8 cellular contexts compared by ENCODE assay signal in genomic region chr3:125310623-125311076, GRCh38.
A peak's percentile ranks its signal among the peaks of the same experiment; 100 is the strongest.
DNase-seq lines count a peak whose midpoint lies in the region; ATAC-seq, FAIRE-seq and TF ChIP-seq lines count a peak whose summit lies in the region.

No MANE protein-coding gene starts in this region.

- TF ChIP-seq RAD21 in K562 (CRISPR knock-in tag; conservative IDR thresholded peaks at IDR 0.05 in 1 of 2, IDR thresholded peaks at IDR 0.05 in 1 of 2) = no peak

- H3K9ac ChIP-seq in K562 (ENCODE audit: insufficient read depth in 1 of 2, low read depth in 2 of 2, low read length in 2 of 2) = peak overlapping the region; percentile 42 to 82; a peak in 3 of 4 replicates

- peak overlapping the region; percentile 63; the same call in 1 of the 2 replicates for H2AFZ ChIP-seq in K562 (ENCODE audit: low read depth, low read length)

- H3K4me1 ChIP-seq in K562 (replicated peaks in 1 of 2; ENCODE audit: control insufficient read depth in 2 of 2, insufficient read depth in 2 of 2, low read length in 2 of 2) = peaks cover 0 to 3% of the 10 kb centered on the region in 2 experiments; a peak in 1 of 5 replicates

- H4K20me1 ChIP-seq in K562 (replicated peaks; ENCODE audit: control insufficient read depth, insufficient read depth, low read length) = no peaks in the 10 kb centered on the region

- H3K27me3 ChIP-seq in K562 (ENCODE audit: control insufficient read depth in 2 of 2, insufficient read depth in 2 of 2, low read length in 2 of 2) = no peaks in the 10 kb centered on the region

- H3K4me3 ChIP-seq in K562 = peak overlapping the region; percentile 27

- no TSS peak for BruUV-seq in K562 (replicated peaks; lab: Mats Ljungman, UMichigan)

- H3K9me3 Mint-ChIP-seq in T-helper 1 cell treated with Interleukin-12 subunit alpha and Interleukin-12 subunit beta and Interleukin-4 antibody, amounts not matched to agents 30 μg/mL and 1 μg/mL, for 36 hours = no peaks in the 10 kb centered on the region

- H3K36me3 Mint-ChIP-seq in T-helper 1 cell treated with Interleukin-12 subunit alpha and Interleukin-12 subunit beta and Interleukin-4 antibody, amounts not matched to agents 30 μg/mL and 1 μg/mL, for 36 hours (ENCODE audit: low read depth) = peaks cover 40% of the 10 kb centered on the region

- H3K4me3 Mint-ChIP-seq in T-helper 1 cell treated with Interleukin-12 subunit alpha and Interleukin-12 subunit beta and Interleukin-4 antibody, amounts not matched to agents 30 μg/mL and 1 μg/mL, for 36 hours = peak overlapping the region; percentile 89

- peak overlapping the region; percentile 96 for H3K27ac Mint-ChIP-seq in T-helper 1 cell treated with Interleukin-12 subunit alpha and Interleukin-12 subunit beta and Interleukin-4 antibody, amounts not matched to agents 30 μg/mL and 1 μg/mL, for 36 hours

- intact Hi-C loops in K562 (cut with micrococcal nuclease) = no loop called here

- POLR2A ChIA-PET in K562 (lab: Yijun Ruan, JAX) = interaction anchor here (0.6 to 1.7 kb wide), 4 partner anchors 9 to 40 kb away, joined by 3 to 8 read pairs (median 3); no protein-coding TSS in a partner anchor

- CTCF ChIA-PET in K562 (lab: Yijun Ruan, JAX; ENCODE audit: low intra/inter-chr PET ratio) = no interaction called here

- H3K4me1 Mint-ChIP-seq in T-helper 1 cell treated with Interleukin-12 subunit alpha and Interleukin-12 subunit beta and Interleukin-4 antibody, amounts not matched to agents 30 μg/mL and 1 μg/mL, for 36 hours (ENCODE audit: low read depth) = peaks cover 28% of the 10 kb centered on the region

- in situ Hi-C loops in K562 (cut with MboI) = no loop called here

- H3K27me3 Mint-ChIP-seq in T-helper 1 cell treated with Interleukin-12 subunit alpha and Interleukin-12 subunit beta and Interleukin-4 antibody, amounts not matched to agents 30 μg/mL and 1 μg/mL, for 36 hours (ENCODE audit: low read depth) = no peaks in the 10 kb centered on the region

- peak; percentile 95 for ATAC-seq in K562

- TF ChIP-seq CTCF in K562 (IDR thresholded peaks at IDR 0.05 in 2 of 3, conservative IDR thresholded peaks at IDR 0.05 in 1 of 3; ENCODE audit: insufficient read depth in 2 of 3, low read depth in 1 of 3, low read length in 3 of 3) = no peak

- 7% methylated on average over 5 of the region's 5 CpGs for WGBS in K562 (ENCODE audit: insufficient coverage, low coverage, missing lambda C conversion rate)

- TF ChIP-seq POLR2A in K562 (conservative IDR thresholded peaks at IDR 0.05) = no peak

- H3K4me2 ChIP-seq in K562 (ENCODE audit: insufficient read depth, low read length) = peak overlapping the region; percentile 83

- no peaks in the 10 kb centered on the region for H3K9me3 ChIP-seq in K562 (replicated peaks; ENCODE audit: control insufficient read depth, insufficient read depth, low read depth, low read length)

- FAIRE-seq in K562 (lab: Jason Lieb, UNC) = peak; percentile 74
- no peak for FAIRE-seq in frontal cortex (lab: Jason Lieb, UNC)

- H3K27ac ChIP-seq in K562 (ENCODE audit: extremely low read depth, low read depth, low read length) = peak overlapping the region; percentile 70; the same call in 2 of the 3 replicates

- peaks cover 40% of the 10 kb centered on the region for H3K79me2 ChIP-seq in K562 (ENCODE audit: control insufficient read depth, insufficient read depth, low read length)

- TF ChIP-seq EP300 in K562 (IDR thresholded peaks at IDR 0.05; ENCODE audit: low read length) = no peak

- no peaks in the 10 kb centered on the region for H3K9me1 ChIP-seq in K562 (ENCODE audit: control insufficient read depth, insufficient read depth, low read length)

- peak; percentile 44 for DNase-seq in GDM1 (lab: John Stamatoyannopoulos, UW)
- peak in 3 of 4 experiments; percentile 5 to 59 (median 56) for DNase-seq in K562 (ENCODE audit: extremely low read depth in 1 of 4, low spot score in 3 of 4)
- peak; percentile 8 to 35 (median 22) for DNase-seq in stimulated activated CD4-positive, alpha-beta T cell treated with anti-CD3 and anti-CD28 coated beads, Interleukin-12 subunit alpha, Interleukin-12 subunit beta, amount 100 ng/mL, for 48 hours (ENCODE audit: low read depth in 2 of 3, low spot score in 1 of 3)
- no peak for DNase-seq in NCI-H2081 (lab: John Stamatoyannopoulos, UW)
- DNase-seq in superior temporal gyrus (ENCODE audit: extremely low spot score) = no peak
- DNase-seq in frontal cortex (ENCODE audit: low spot score in 2 of 2) = no peak
- no peak for DNase-seq in NCI-H748 (lab: John Stamatoyannopoulos, UW; ENCODE audit: unreplicated experiment)

- peaks cover 20% of the 10 kb centered on the region for H3K36me3 ChIP-seq in K562 (ENCODE audit: control insufficient read depth, insufficient read depth, low read length)

TF ChIP-seq in K562, 482 proteins besides CTCF, POLR2A, EP300 and RAD21 (continues in another document):
- TF ChIP-seq PRDM10 (IDR thresholded peaks at IDR 0.05; ENCODE audit: partially characterized antibody) (peak; percentile 30), MLX (CRISPR knock-in tag; conservative IDR thresholded peaks at IDR 0.05) (no peak), CBFB (CRISPR knock-in tag; IDR thresholded peaks at IDR 0.05) (no peak), MAFG (tag; conservative IDR thresholded peaks at IDR 0.05) (peak; percentile 56), POLR2H (tag; IDR thresholded peaks at IDR 0.05; ENCODE audit: low read depth) (no peak), SIX5 (IDR thresholded peaks at IDR 0.05; ENCODE audit: borderline replicate concordance in 1 of 2, insufficient read depth in 1 of 2, low read depth in 1 of 2, low read length in 2 of 2) (no peak), MYNN (IDR thresholded peaks at IDR 0.05) (no peak), MYNN (CRISPR knock-in tag; IDR thresholded peaks at IDR 0.05) (no peak), JUND (IDR thresholded peaks at IDR 0.05; ENCODE audit: borderline replicate concordance, low read depth, low read length) (peak; percentile 38; the same call in 1 of the 2 replicates), JUND (tag; IDR thresholded peaks at IDR 0.05; ENCODE audit: borderline replicate concordance, low read depth, low read length) (peak; percentile 32; the same call in 1 of the 3 replicates), CTCFL (IDR thresholded peaks at IDR 0.05; ENCODE audit: borderline replicate concordance, insufficient read depth, low read depth, low read length, poor library complexity, severe bottlenecking) (no peak), NR2F6 (CRISPR knock-in tag; IDR thresholded peaks at IDR 0.05) (no peak), EGR1 (conservative IDR thresholded peaks at IDR 0.05) (no peak), BRCA1 (IDR thresholded peaks at IDR 0.05) (no peak), BRCA1 (CRISPR knock-in tag; IDR thresholded peaks at IDR 0.05) (no peak), SPI1 (IDR thresholded peaks at IDR 0.05; ENCODE audit: borderline replicate concordance, low read depth, low read length) (no peak), ZNF766 (CRISPR knock-in tag; conservative IDR thresholded peaks at IDR 0.05) (no peak), CREBBP (IDR thresholded peaks at IDR 0.05; ENCODE audit: low read depth, low read length) (no peak), SRF (CRISPR knock-in tag; IDR thresholded peaks at IDR 0.05) (peak in 1 of 2 experiments; percentile 24; a peak in 1 of 4 replicates)

Comparison
In these comparisons a context has a peak if more than half of its experiments do, and no peak if none do; other contexts are left out.
1. DNase-seq: peak in GDM1 (single experiment), K562 (3 of 4) and stimulated activated CD4-positive, alpha-beta T cell treated with anti-CD3 and anti-CD28 coated beads, Interleukin-12 subunit alpha, Interleukin-12 subunit beta, amount 100 ng/mL, for 48 hours (3 of 3); none in NCI-H2081 (0 of 2), superior temporal gyrus (single experiment), frontal cortex (0 of 2) and NCI-H748 (single experiment).